ENCODE assay signal across 1 cellular context in genomic region chr1:27527857-27528700, GRCh38.
TF ChIP-seq lines count a peak whose summit lies in the region.

No MANE protein-coding gene starts in this region.

TF ChIP-seq in K562, 482 proteins besides CTCF, POLR2A, EP300 and RAD21 (continued from another document):
- TF ChIP-seq ZBTB40 (IDR thresholded peaks at IDR 0.05) = no peak
- 0 out of 2 replicates have a peak, but pooled peaks have one; percentile 10 for TF ChIP-seq ZBTB40 (CRISPR knock-in tag; IDR thresholded peaks at IDR 0.05)
- no peak for TF ChIP-seq ID3 (CRISPR knock-in tag; IDR thresholded peaks at IDR 0.05)
- TF ChIP-seq ID3 (tag; IDR thresholded peaks at IDR 0.05) = 0 out of 2 replicates have a peak, but pooled peaks have one; percentile 26
- peak; percentile 27 for TF ChIP-seq PCBP1 (IDR thresholded peaks at IDR 0.05; ENCODE audit: low read depth, low read length, poor library complexity, severe bottlenecking)
- 0 out of 2 replicates have a peak, but pooled peaks have one; percentile 8 for TF ChIP-seq ERF (CRISPR knock-in tag; IDR thresholded peaks at IDR 0.05)
- TF ChIP-seq RBBP5 (IDR thresholded peaks at IDR 0.05; ENCODE audit: borderline replicate concordance, insufficient read depth, low read length, poor library complexity, severe bottlenecking) = peak; percentile 40
- 0 out of 2 replicates have a peak, but pooled peaks have one; percentile 47 for TF ChIP-seq TGIF2 (CRISPR knock-in tag; IDR thresholded peaks at IDR 0.05)
- TF ChIP-seq FOXA1 (IDR thresholded peaks at IDR 0.05; ENCODE audit: borderline replicate concordance) = no peak
- TF ChIP-seq ZNF512 (tag; IDR thresholded peaks at IDR 0.05) = no peak
- 0 out of 2 replicates have a peak, but pooled peaks have one; percentile 13 for TF ChIP-seq CBFB (CRISPR knock-in tag; IDR thresholded peaks at IDR 0.05)
- TF ChIP-seq HDAC6 (IDR thresholded peaks at IDR 0.05; ENCODE audit: low read depth, low read length) = no peak
- TF ChIP-seq ZNF217 (CRISPR knock-in tag; IDR thresholded peaks at IDR 0.05) = no peak
- peak; percentile 79 for TF ChIP-seq ZNF263 (CRISPR knock-in tag; IDR thresholded peaks at IDR 0.05; ENCODE audit: borderline replicate concordance)
- no peak for TF ChIP-seq WHSC1 (IDR thresholded peaks at IDR 0.05; ENCODE audit: low read length)
- peak; percentile 27; the same call in 1 of the 2 replicates for TF ChIP-seq POLR2G (IDR thresholded peaks at IDR 0.05; ENCODE audit: low read depth, low read length)
- peak; percentile 17 for TF ChIP-seq RBM22 (IDR thresholded peaks at IDR 0.05; ENCODE audit: low read depth, low read length, poor library complexity, severe bottlenecking)
- peak; percentile 44 for TF ChIP-seq CCNT2 (IDR thresholded peaks at IDR 0.05; ENCODE audit: borderline replicate concordance, extremely low read depth, insufficient read length, low read depth, low read length)
- TF ChIP-seq RBFOX2 (IDR thresholded peaks at IDR 0.05; ENCODE audit: low read depth, low read length) = peak; percentile 28; the same call in 1 of the 2 replicates
- TF ChIP-seq HNRNPH1 (optimal IDR thresholded peaks at IDR 0.05; ENCODE audit: low read depth, low read length) = no peak
- 0 out of 2 replicates have a peak, but pooled peaks have one; percentile 49 for TF ChIP-seq ZNF282 (CRISPR knock-in tag; IDR thresholded peaks at IDR 0.05)
- TF ChIP-seq ZNF592 (IDR thresholded peaks at IDR 0.05) = peak; percentile 28; the same call in 1 of the 2 replicates
- peak; percentile 47; the same call in 1 of the 2 replicates for TF ChIP-seq RB1 (IDR thresholded peaks at IDR 0.05; ENCODE audit: low read depth)
- peak; percentile 95 for TF ChIP-seq HNRNPL (IDR thresholded peaks at IDR 0.05; ENCODE audit: low read depth, low read length)
- no peak for TF ChIP-seq PML (IDR thresholded peaks at IDR 0.05; ENCODE audit: low read length)
- 0 out of 4 replicates have a peak, but pooled peaks of 1 of the 2 experiments have one; percentile 19 for TF ChIP-seq NONO (IDR thresholded peaks at IDR 0.05; ENCODE audit: low read depth in 2 of 2, low read length in 1 of 2)
- no peak for TF ChIP-seq MYC (IDR thresholded peaks at IDR 0.05; ENCODE audit: low read depth, low read length)
- 0 out of 2 replicates have a peak, but pooled peaks have one; percentile 22 for TF ChIP-seq MYC (CRISPR knock-in tag; IDR thresholded peaks at IDR 0.05; ENCODE audit: borderline replicate concordance, low read depth)
- TF ChIP-seq KLF6 (CRISPR knock-in tag; IDR thresholded peaks at IDR 0.05; ENCODE audit: borderline replicate concordance) = no peak
- no peak for TF ChIP-seq CREB1 (IDR thresholded peaks at IDR 0.05)
- 0 out of 2 replicates have a peak, but pooled peaks have one; percentile 29 for TF ChIP-seq CREB1 (CRISPR knock-in tag; IDR thresholded peaks at IDR 0.05)
- TF ChIP-seq TEAD1 (CRISPR knock-in tag; IDR thresholded peaks at IDR 0.05) = 0 out of 4 replicates have a peak, but pooled peaks of 1 of the 2 experiments have one; percentile 9
- 0 out of 2 replicates have a peak, but pooled peaks have one; percentile 7 for TF ChIP-seq ZNF584 (CRISPR knock-in tag; IDR thresholded peaks at IDR 0.05; ENCODE audit: low read depth)
- TF ChIP-seq ZBTB33 (CRISPR knock-in tag; IDR thresholded peaks at IDR 0.05) = peak; percentile 99
- no peak for TF ChIP-seq THAP7 (CRISPR knock-in tag; IDR thresholded peaks at IDR 0.05)
- TF ChIP-seq PHF8 (IDR thresholded peaks at IDR 0.05; ENCODE audit: borderline replicate concordance, low read length) = peak; percentile 22; the same call in 1 of the 2 replicates
